In the genomic region with DNA sequence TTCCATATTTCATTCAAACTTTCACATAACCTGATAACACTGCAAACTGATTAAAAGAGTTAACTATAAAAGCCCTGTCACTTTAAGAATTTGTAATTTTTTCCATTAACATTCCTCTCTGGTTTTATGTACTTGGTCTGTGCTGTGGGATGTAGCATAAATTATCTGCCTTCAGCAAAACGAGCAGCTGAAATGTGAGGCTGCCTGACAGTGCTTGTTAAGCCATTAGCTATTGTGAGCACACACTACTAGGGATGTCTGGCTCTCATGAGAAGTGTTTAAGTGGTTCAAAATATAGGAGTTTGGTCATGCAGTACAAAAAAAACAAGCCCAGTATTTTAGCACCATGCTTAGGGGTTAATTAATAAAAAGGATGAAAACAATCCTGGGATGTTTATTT, we compare ENCODE assay signal across 9 cellular contexts.
DNase-seq lines count a peak whose midpoint lies in the region; ATAC-seq and TF ChIP-seq lines count a peak whose summit lies in the region.
"Had no signal": no experiment of that assay in that cellular context is flagged by ENCODE, and none has a peak within 500 bp of the region (broad histone marks: within the 10 kb centered on the region; RNA-seq: fewer than 3 reads in every experiment).

No MANE protein-coding gene starts in this region.

- H3K27ac Mint-ChIP-seq in activated naive CD8-positive, alpha-beta T cell = peak overlapping the region; percentile 38
- no peak overlapping the region for H3K27ac Mint-ChIP-seq in activated naive CD8-positive, alpha-beta T cell treated with anti-CD3 and anti-CD28 coated beads for 36 hours
- peak overlapping the region; percentile 80 for H3K27ac Mint-ChIP-seq in central memory CD8-positive, alpha-beta T cell (ENCODE audit: low read depth)
- H3K27ac Mint-ChIP-seq in type B pancreatic cell (no peak overlapping the region), chondrocyte (ENCODE audit: unreplicated experiment) (no peak overlapping the region)
- H3K27ac Mint-ChIP-seq in stimulated activated memory B cell treated with anti-CD40 and anti-IgM and Interleukin-4, amounts not matched to agents 10 μg/mL and 1 μg/mL and 100 μg/mL, for 72 hours = no peak overlapping the region

- no peaks in the 10 kb centered on the region for H3K9me3 Mint-ChIP-seq in activated naive CD8-positive, alpha-beta T cell (ENCODE audit: low read depth)
- no peaks in the 10 kb centered on the region for H3K9me3 Mint-ChIP-seq in activated naive CD8-positive, alpha-beta T cell treated with anti-CD3 and anti-CD28 coated beads for 36 hours
- H3K9me3 Mint-ChIP-seq in central memory CD8-positive, alpha-beta T cell = no peaks in the 10 kb centered on the region
- H3K9me3 Mint-ChIP-seq in type B pancreatic cell (no peaks in the 10 kb centered on the region), chondrocyte (ENCODE audit: low read depth) (no peaks in the 10 kb centered on the region)
- H3K9me3 Mint-ChIP-seq in stimulated activated memory B cell treated with anti-CD40 and anti-IgM and Interleukin-4, amounts not matched to agents 10 μg/mL and 1 μg/mL and 100 μg/mL, for 72 hours = no peaks in the 10 kb centered on the region

- peaks cover 25% of the 10 kb centered on the region for H3K4me1 Mint-ChIP-seq in activated naive CD8-positive, alpha-beta T cell (ENCODE audit: low read depth)
- peaks cover 23% of the 10 kb centered on the region for H3K4me1 Mint-ChIP-seq in activated naive CD8-positive, alpha-beta T cell treated with anti-CD3 and anti-CD28 coated beads for 36 hours
- H3K4me1 Mint-ChIP-seq in central memory CD8-positive, alpha-beta T cell = peaks cover 24% of the 10 kb centered on the region
- H3K4me1 Mint-ChIP-seq in type B pancreatic cell (ENCODE audit: unreplicated experiment) (peaks cover 50% of the 10 kb centered on the region), chondrocyte (ENCODE audit: low read depth) (peaks cover 10% of the 10 kb centered on the region)
- H3K4me1 Mint-ChIP-seq in stimulated activated memory B cell treated with anti-CD40 and anti-IgM and Interleukin-4, amounts not matched to agents 10 μg/mL and 1 μg/mL and 100 μg/mL, for 72 hours = peaks cover 22% of the 10 kb centered on the region

- peaks cover under 1% of the 10 kb centered on the region for H3K27me3 Mint-ChIP-seq in activated naive CD8-positive, alpha-beta T cell
- H3K27me3 Mint-ChIP-seq in activated naive CD8-positive, alpha-beta T cell treated with anti-CD3 and anti-CD28 coated beads for 36 hours = no peaks in the 10 kb centered on the region
- no peaks in the 10 kb centered on the region for H3K27me3 Mint-ChIP-seq in central memory CD8-positive, alpha-beta T cell
- H3K27me3 Mint-ChIP-seq in type B pancreatic cell (no peaks in the 10 kb centered on the region), chondrocyte (ENCODE audit: low read depth) (peaks cover 5% of the 10 kb centered on the region)
- no peaks in the 10 kb centered on the region for H3K27me3 Mint-ChIP-seq in stimulated activated memory B cell treated with anti-CD40 and anti-IgM and Interleukin-4, amounts not matched to agents 10 μg/mL and 1 μg/mL and 100 μg/mL, for 72 hours

- DNase-seq in activated naive CD8-positive, alpha-beta T cell treated with anti-CD3 and anti-CD28 coated beads for 36 hours = no peak
- DNase-seq in NCI-H1436 treated with DMSO at 0.1 percent for 48 hours (lab: John Stamatoyannopoulos, UW) = peak; percentile 68
- DNase-seq in central memory CD8-positive, alpha-beta T cell (ENCODE audit: low spot score in 2 of 2) = no peak
- no peak for DNase-seq in type B pancreatic cell (ENCODE audit: extremely low spot score, unreplicated experiment)
- no peak for DNase-seq in chondrocyte (ENCODE audit: low spot score)
- DNase-seq: T-helper 1 cell had no signal

- TF ChIP-seq CTCF in type B pancreatic cell (conservative IDR thresholded peaks at IDR 0.05) (no peak), chondrocyte (IDR thresholded peaks at IDR 0.05) (no peak)

- peaks cover 3% of the 10 kb centered on the region for H3K36me3 Mint-ChIP-seq in activated naive CD8-positive, alpha-beta T cell
- peaks cover 2% of the 10 kb centered on the region for H3K36me3 Mint-ChIP-seq in activated naive CD8-positive, alpha-beta T cell treated with anti-CD3 and anti-CD28 coated beads for 36 hours
- H3K36me3 Mint-ChIP-seq in central memory CD8-positive, alpha-beta T cell (ENCODE audit: insufficient read depth) = no peaks in the 10 kb centered on the region
- H3K36me3 Mint-ChIP-seq in type B pancreatic cell = no peaks in the 10 kb centered on the region
- no peaks in the 10 kb centered on the region for H3K36me3 Mint-ChIP-seq in stimulated activated memory B cell treated with anti-CD40 and anti-IgM and Interleukin-4, amounts not matched to agents 10 μg/mL and 1 μg/mL and 100 μg/mL, for 72 hours
- H3K36me3 Mint-ChIP-seq in chondrocyte (ENCODE audit: low read depth) = no peaks in the 10 kb centered on the region

- H3K4me3 Mint-ChIP-seq in activated naive CD8-positive, alpha-beta T cell = no peak overlapping the region
- H3K4me3 Mint-ChIP-seq in activated naive CD8-positive, alpha-beta T cell treated with anti-CD3 and anti-CD28 coated beads for 36 hours = no peak overlapping the region
- no peak overlapping the region for H3K4me3 Mint-ChIP-seq in central memory CD8-positive, alpha-beta T cell
- H3K4me3 Mint-ChIP-seq in type B pancreatic cell (peak overlapping the region; percentile 9), chondrocyte (ENCODE audit: unreplicated experiment) (no peak overlapping the region)
- no peak overlapping the region for H3K4me3 Mint-ChIP-seq in stimulated activated memory B cell treated with anti-CD40 and anti-IgM and Interleukin-4, amounts not matched to agents 10 μg/mL and 1 μg/mL and 100 μg/mL, for 72 hours

- no peak for ATAC-seq in central memory CD8-positive, alpha-beta T cell (replicated peaks; ENCODE audit: extremely low read depth, poor library complexity, severe bottlenecking)
- no peak for ATAC-seq in HG02938 (IDR thresholded peaks at IDR 0.05; ENCODE audit: unreplicated experiment)
- no peak for ATAC-seq in stimulated activated memory B cell treated with anti-CD40 and anti-IgM and Interleukin-4, amounts not matched to agents 10 μg/mL and 1 μg/mL and 100 μg/mL, for 72 hours

Comparison
In these comparisons a context has a peak if more than half of its experiments do, and no peak if none do; other contexts are left out.
1. H3K27ac Mint-ChIP-seq: peak in activated naive CD8-positive, alpha-beta T cell (single experiment) and central memory CD8-positive, alpha-beta T cell (single experiment); none in activated naive CD8-positive, alpha-beta T cell treated with anti-CD3 and anti-CD28 coated beads for 36 hours (single experiment), type B pancreatic cell (single experiment), stimulated activated memory B cell treated with anti-CD40 and anti-IgM and Interleukin-4, amounts not matched to agents 10 μg/mL and 1 μg/mL and 100 μg/mL, for 72 hours (single experiment) and chondrocyte (single experiment).